Comparison of ENCODE assay signal across 9 cellular contexts in genomic region chr3:101725890-101726275, GRCh38. TPM values are rescaled to one million over a fixed set of nuclear protein-coding genes. Genes with fewer than 3 reads are reported as not detected.
DNase-seq lines count a peak whose midpoint lies in the region; ATAC-seq, FAIRE-seq and TF ChIP-seq lines count a peak whose summit lies in the region.
"Had no signal": no experiment of that assay in that cellular context is flagged by ENCODE, and none has a peak within 500 bp of the region (broad histone marks: within the 10 kb centered on the region; RNA-seq: fewer than 3 reads in every experiment).

No MANE protein-coding gene starts in this region.

- H3K4me1 Mint-ChIP-seq in HFFc6 (ENCODE audit: low read depth): peaks cover 29% of the 10 kb centered on the region

- no peak for TF ChIP-seq POLR2A in A549 (IDR thresholded peaks at IDR 0.05; ENCODE audit: low read length)

- peaks cover 6% of the 10 kb centered on the region for H3K36me3 ChIP-seq in brain microvascular endothelial cell (replicated peaks)

- H3K4me2 ChIP-seq in A549: peak overlapping the region; percentile 79

- FAIRE-seq in A549 (lab: Jason Lieb, UNC): no peak

- TF ChIP-seq EP300 in A549 (IDR thresholded peaks at IDR 0.05): no peak

- H3K4me1 ChIP-seq in A549 (peaks cover 7% of the 10 kb centered on the region), mononuclear cell (ENCODE audit: insufficient read depth, low read length) (peaks cover 40% of the 10 kb centered on the region)

- DNase-seq in A549 (ENCODE audit: low read depth in 1 of 2, low spot score in 1 of 2) (no peak), HFFc6 (no peak), brain microvascular endothelial cell (no peak), activated gamma-delta T cell (lab: John Stamatoyannopoulos, UW) (no peak), inferior parietal cortex (ENCODE audit: extremely low spot score) (no peak), COLO829 (ENCODE audit: low spot score) (no peak)
- DNase-seq: amniotic stem cell had no signal

- H3K9me3 ChIP-seq in A549 (no peaks in the 10 kb centered on the region), mononuclear cell (ENCODE audit: low read depth, low read length) (no peaks in the 10 kb centered on the region)

- H3K27ac ChIP-seq in A549: peak overlapping the region; percentile 78 to 90
- no peak overlapping the region for H3K27ac ChIP-seq in brain microvascular endothelial cell

- no peaks in the 10 kb centered on the region for H3K27me3 ChIP-seq in brain microvascular endothelial cell (replicated peaks)
- no peaks in the 10 kb centered on the region for H3K27me3 ChIP-seq in mononuclear cell (ENCODE audit: insufficient read depth, low read length)

- TF ChIP-seq RAD21 in A549 (conservative IDR thresholded peaks at IDR 0.05 in 1 of 2, IDR thresholded peaks at IDR 0.05 in 1 of 2): no peak

- ATAC-seq in A549: no peak
- ATAC-seq in GM19324 (IDR thresholded peaks at IDR 0.05; ENCODE audit: low FRiP score, unreplicated experiment): no peak

- no peak for TF ChIP-seq CTCF in A549 (IDR thresholded peaks at IDR 0.05)
- TF ChIP-seq CTCF in HFFc6 (IDR thresholded peaks at IDR 0.05): no peak
- no peak for TF ChIP-seq CTCF in brain microvascular endothelial cell (IDR thresholded peaks at IDR 0.05; ENCODE audit: low read depth, low read length, missing control alignments)

- CTCF ChIA-PET in A549 (lab: Yijun Ruan, JAX): no interaction called here

- H3K4me3 ChIP-seq in A549 (peak overlapping the region; percentile 80), brain microvascular endothelial cell (ENCODE audit: low read depth, low read length) (peak overlapping the region; percentile 94), mononuclear cell (ENCODE audit: low read length) (peak overlapping the region; percentile 98)

- in situ Hi-C loops in brain microvascular endothelial cell (cut with HindIII; ENCODE audit: low pct_ligation_motif_present, low sequenced_read_pairs): no loop called here

- no peaks in the 10 kb centered on the region for H3K27me3 Mint-ChIP-seq in HFFc6 (ENCODE audit: insufficient read depth)

- 54% methylated on average over 3 of the region's 3 CpGs for WGBS in A549 (ENCODE audit: missing lambda C conversion rate)

- POLR2A ChIA-PET in A549 (lab: Yijun Ruan, JAX): no interaction called here

- peak overlapping the region; percentile 96 for H3K27ac Mint-ChIP-seq in HFFc6

- H3K4me3 Mint-ChIP-seq in HFFc6: peak overlapping the region; percentile 99

- H3K36me3 Mint-ChIP-seq in HFFc6 (ENCODE audit: low read depth): peaks cover 9% of the 10 kb centered on the region; the same call in 1 of the 2 replicates

- no peaks in the 10 kb centered on the region for H3K9me3 Mint-ChIP-seq in HFFc6

TF ChIP-seq in A549, 52 proteins besides CTCF, POLR2A, EP300 and RAD21:
- no peak for TF ChIP-seq HMGXB4 (CRISPR knock-in tag; IDR thresholded peaks at IDR 0.05; ENCODE audit: borderline replicate concordance)
- no peak for TF ChIP-seq ELK1 (IDR thresholded peaks at IDR 0.05; ENCODE audit: low read depth, low read length)
- TF ChIP-seq CHD2 (IDR thresholded peaks at IDR 0.05; ENCODE audit: low read length, partially characterized antibody): no peak
- no peak for TF ChIP-seq CBX8 (IDR thresholded peaks at IDR 0.05)
- no peak for TF ChIP-seq ZC3H11A (IDR thresholded peaks at IDR 0.05)
- no peak for TF ChIP-seq CBX2 (IDR thresholded peaks at IDR 0.05; ENCODE audit: borderline replicate concordance, low read depth)
- no peak for TF ChIP-seq HEYL (CRISPR knock-in tag; IDR thresholded peaks at IDR 0.05)
- no peak for TF ChIP-seq PHF8 (IDR thresholded peaks at IDR 0.05; ENCODE audit: borderline replicate concordance, low read depth)
- TF ChIP-seq NPAS2 (CRISPR knock-in tag; IDR thresholded peaks at IDR 0.05; ENCODE audit: borderline replicate concordance): no peak
- no peak for TF ChIP-seq CEBPB (IDR thresholded peaks at IDR 0.05)
- TF ChIP-seq POLR2AphosphoS2 (conservative IDR thresholded peaks at IDR 0.05; ENCODE audit: low read length): no peak
- TF ChIP-seq SMC3 (IDR thresholded peaks at IDR 0.05): no peak
- TF ChIP-seq RARB (CRISPR knock-in tag; IDR thresholded peaks at IDR 0.05): no peak
- TF ChIP-seq NR3C1 (IDR thresholded peaks at IDR 0.05): no peak
- TF ChIP-seq ZNF302 (CRISPR knock-in tag; IDR thresholded peaks at IDR 0.05): no peak

RNA-seq across cellular contexts. Expression of gene CEP97, which starts 1.5 kb away (rescaled TPM):
- 4.0 and 6.7 TPM in 2 replicates for polyA plus RNA-seq in A549 (2011; rRNA removed)
- 0.74 and 1.0 TPM in 2 replicates for polyA plus RNA-seq in A549 (2012; cell fraction: cytosol; rRNA removed)
- polyA plus RNA-seq in A549 (2012; cell fraction: nucleus; rRNA removed): 1.0 and 2.2 TPM in 2 replicates
- 4.6 to 5.2 TPM (median 5.1 TPM) in 3 replicates for polyA plus RNA-seq in A549 (2017; fragmentation: RNase III; extraction: RNeasy Plus Mini Kit Qiagen cat#74134 plus additional on column Dnase treatment)
- polyA minus RNA-seq in A549 (2011; rRNA and poly(A)+ RNA removed): 5.8 TPM in 2 replicates
- 10 to 100 TPM; 10.6 to 17.4 (median 14.0) TPM for total RNA-seq in HFFc6 (2021; fragmentation: NEBNext Ultra II Directional; extraction: Animal tissue kit (Norgen Biotek cat#: 25700))
- 8.8 TPM for total RNA-seq in mononuclear cell

RNA-seq across cellular contexts. Expression of gene RPL24, which starts 39.4 kb away (rescaled TPM):
- polyA plus RNA-seq in A549 (2011; rRNA removed): 1,426 and 1,646 TPM in 2 replicates
- polyA plus RNA-seq in A549 (2012; cell fraction: cytosol; rRNA removed): 1,239 and 1,439 TPM in 2 replicates
- polyA plus RNA-seq in A549 (2012; cell fraction: nucleus; rRNA removed): 271 and 403 TPM in 2 replicates
- 1,830 to 2,100 TPM (median 1,839 TPM) in 3 replicates for polyA plus RNA-seq in A549 (2017; fragmentation: RNase III; extraction: RNeasy Plus Mini Kit Qiagen cat#74134 plus additional on column Dnase treatment)
- 291 and 481 TPM in 2 replicates for polyA minus RNA-seq in A549 (2011; rRNA and poly(A)+ RNA removed)
- 1,000 to 10,000 TPM in 5 of 6 experiments, 100 to 1,000 TPM in 1; 995 to 1,172 (median 1,151) TPM for total RNA-seq in HFFc6 (2021; fragmentation: NEBNext Ultra II Directional; extraction: Animal tissue kit (Norgen Biotek cat#: 25700))
- total RNA-seq in mononuclear cell: 2,166 TPM

RNA-seq across cellular contexts. Expression of gene ZBTB11, which starts 49.0 kb away (rescaled TPM):
- 18.8 and 24.3 TPM in 2 replicates for polyA plus RNA-seq in A549 (2011; rRNA removed)
- 3.5 and 3.9 TPM in 2 replicates for polyA plus RNA-seq in A549 (2012; cell fraction: cytosol; rRNA removed)
- 5.7 and 7.6 TPM in 2 replicates for polyA plus RNA-seq in A549 (2012; cell fraction: nucleus; rRNA removed)
- polyA plus RNA-seq in A549 (2017; fragmentation: RNase III; extraction: RNeasy Plus Mini Kit Qiagen cat#74134 plus additional on column Dnase treatment): 11.3 to 12.0 TPM (median 11.6 TPM) in 3 replicates
- polyA minus RNA-seq in A549 (2011; rRNA and poly(A)+ RNA removed): 12.2 and 13.3 TPM in 2 replicates
- 10 to 100 TPM; 13.0 to 16.3 (median 15.5) TPM for total RNA-seq in HFFc6 (2021; fragmentation: NEBNext Ultra II Directional; extraction: Animal tissue kit (Norgen Biotek cat#: 25700))
- total RNA-seq in mononuclear cell: 96.2 TPM

RNA-seq across cellular contexts. Expression of gene NXPE3, which starts 53.1 kb away (rescaled TPM):
- 49.5 and 52.5 TPM in 2 replicates for polyA plus RNA-seq in A549 (2011; rRNA removed)
- 24.7 and 30.8 TPM in 2 replicates for polyA plus RNA-seq in A549 (2012; cell fraction: cytosol; rRNA removed)
- polyA plus RNA-seq in A549 (2012; cell fraction: nucleus; rRNA removed): 20.0 and 21.6 TPM in 2 replicates
- 43.4 to 48.6 TPM (median 44.1 TPM) in 3 replicates for polyA plus RNA-seq in A549 (2017; fragmentation: RNase III; extraction: RNeasy Plus Mini Kit Qiagen cat#74134 plus additional on column Dnase treatment)
- polyA minus RNA-seq in A549 (2011; rRNA and poly(A)+ RNA removed): 61.8 and 64.9 TPM in 2 replicates
- total RNA-seq in HFFc6 (2021; fragmentation: NEBNext Ultra II Directional; extraction: Animal tissue kit (Norgen Biotek cat#: 25700)): 10 to 100 TPM; 37.7 to 44.3 (median 41.0) TPM
- total RNA-seq in mononuclear cell: 20.3 TPM
